Comparison of ENCODE assay signal across 16 cellular contexts in genomic region chr19:10586396-10586795, GRCh38. TPM values are rescaled to one million over a fixed set of nuclear protein-coding genes. Genes with fewer than 3 reads are reported as not detected.
DNase-seq lines count a peak whose midpoint lies in the region; ATAC-seq and TF ChIP-seq lines count a peak whose summit lies in the region.
"Had no signal": no experiment of that assay in that cellular context is flagged by ENCODE, and none has a peak within 500 bp of the region (broad histone marks: within the 10 kb centered on the region; RNA-seq: fewer than 3 reads in every experiment).

No MANE protein-coding gene starts in this region.

- WGBS in esophagus squamous epithelium, 2 donors = 46 to 47% methylated on average over 6 of the region's 6 CpGs

- TF ChIP-seq CTCF in RWPE2 (IDR thresholded peaks at IDR 0.05; ENCODE audit: poor library complexity, severe bottlenecking) (no peak), esophagus squamous epithelium (IDR thresholded peaks at IDR 0.05) (no peak)

- peak overlapping the region; percentile 88 for H3K9ac ChIP-seq in mucosa of stomach (ENCODE audit: low read length)

- H3K9me3 ChIP-seq in RWPE2 (ENCODE audit: severe bottlenecking) (no peaks in the 10 kb centered on the region), esophagus squamous epithelium (no peaks in the 10 kb centered on the region), mucosa of stomach (ENCODE audit: control insufficient read depth, low read length) (no peaks in the 10 kb centered on the region)

- DNase-seq in RWPE2 (ENCODE audit: low spot score) (no peak), esophagus squamous epithelium (lab: John Stamatoyannopoulos, UW) (no peak), posterior cingulate gyrus (no peak), pons (ENCODE audit: low spot score) (no peak)
- no peak for DNase-seq in activated naive CD4-positive, alpha-beta T cell treated with anti-CD3 and anti-CD28 coated beads, Interleukin-2, amount 50 U/mL, for 16 hours
- DNase-seq: activated CD4-positive, alpha-beta T cell treated with anti-CD3 and anti-CD28 coated beads, Interleukin-2, amount 50 U/mL, for 1 hour; GF-D8; HFFc6; hippocampal formation; IMR-90; naive thymus-derived CD8-positive, alpha-beta T cell had no signal

- H3K4me1 ChIP-seq in RWPE2 (ENCODE audit: insufficient read depth, poor library complexity, severe bottlenecking) (peaks cover 5% of the 10 kb centered on the region), esophagus squamous epithelium (peaks cover 0 to 19% (median 0%) of the 10 kb centered on the region in 3 donors), mucosa of stomach (ENCODE audit: control insufficient read depth, insufficient read depth, low read length) (no peaks in the 10 kb centered on the region)

- H3K27me3 ChIP-seq in RWPE2 (ENCODE audit: insufficient read depth, poor library complexity, severe bottlenecking) (no peaks in the 10 kb centered on the region), esophagus squamous epithelium (peaks cover 0 to 31% (median 0%) of the 10 kb centered on the region in 4 donors), mucosa of stomach (ENCODE audit: control insufficient read depth, insufficient read depth, low read length) (no peaks in the 10 kb centered on the region)

- H3K27ac ChIP-seq in RWPE2 (ENCODE audit: poor library complexity, severe bottlenecking) (peak overlapping the region; percentile 42), esophagus squamous epithelium (peak overlapping the region in 3 of 4 donors; percentile 82 to 87 (median 83))
- H3K27ac ChIP-seq: SK-N-MC had no signal

- no peak for ATAC-seq in RWPE2 (ENCODE audit: low read depth)
- ATAC-seq in GM19395 (IDR thresholded peaks at IDR 0.05; ENCODE audit: unreplicated experiment) = no peak
- ATAC-seq: activated naive CD4-positive, alpha-beta T cell treated with anti-CD3 and anti-CD28 coated beads, Interleukin-2, amount 50 U/mL, for 72 hours; naive thymus-derived CD8-positive, alpha-beta T cell had no signal

- intact Hi-C loops in esophagus squamous epithelium (cut with DNase I) = no loop called here
- intact Hi-C loops in posterior cingulate gyrus (cut with DNase I) = no loop called here

- H3K4me3 ChIP-seq in RWPE2 (ENCODE audit: severe bottlenecking) = peak overlapping the region; percentile 79
- peak overlapping the region; percentile 60 to 72 (median 70) for H3K4me3 ChIP-seq in esophagus squamous epithelium
- H3K4me3 ChIP-seq in mucosa of stomach (ENCODE audit: low read length) = peak overlapping the region; percentile 67
- H3K4me3 ChIP-seq: SK-N-MC had no signal

- no peak for TF ChIP-seq POLR2A in esophagus squamous epithelium (IDR thresholded peaks at IDR 0.05)

- peaks cover 23% of the 10 kb centered on the region for H3K36me3 ChIP-seq in RWPE2 (ENCODE audit: low read depth)
- peaks cover 0 to 26% (median 0%) of the 10 kb centered on the region in 3 donors for H3K36me3 ChIP-seq in esophagus squamous epithelium
- H3K36me3 ChIP-seq in mucosa of stomach (ENCODE audit: control insufficient read depth, insufficient read depth, low read length) = peaks cover under 1% of the 10 kb centered on the region

RNA-seq across cellular contexts. Expression of gene AP1M2, which starts 0.7 kb away (rescaled TPM):
- total RNA-seq in esophagus squamous epithelium = 10 to 100 TPM; 24.8 to 67.0 (median 57.1) TPM
- total RNA-seq: activated naive CD4-positive, alpha-beta T cell treated with anti-CD3 and anti-CD28 coated beads, Interleukin-2, amount 50 U/mL, for 72 hours; dermis microvascular lymphatic vessel endothelial cell; IMR-90; naive thymus-derived CD8-positive, alpha-beta T cell had no signal

RNA-seq across cellular contexts. Expression of gene CDKN2D, which starts 17.6 kb away (rescaled TPM):
- total RNA-seq in esophagus squamous epithelium = 10 to 100 TPM in 1 of 4 donors, 1 to 10 TPM in 3; 5.1 to 14.4 (median 6.2) TPM

RNA-seq across cellular contexts. Expression of gene KRI1, which starts 20.6 kb away (rescaled TPM):
- 10 to 100 TPM; 18.2 to 30.3 (median 23.9) TPM for total RNA-seq in esophagus squamous epithelium

RNA-seq across cellular contexts. Expression of gene SLC44A2, which starts 39.0 kb away (rescaled TPM):
- total RNA-seq in esophagus squamous epithelium = 10 to 100 TPM; 59.7 to 82.8 (median 69.8) TPM

RNA-seq across cellular contexts. Expression of gene ATG4D, which starts 42.7 kb away (rescaled TPM):
- 10 to 100 TPM; 46.5 to 59.3 (median 51.4) TPM for total RNA-seq in esophagus squamous epithelium
